In the genomic region with DNA sequence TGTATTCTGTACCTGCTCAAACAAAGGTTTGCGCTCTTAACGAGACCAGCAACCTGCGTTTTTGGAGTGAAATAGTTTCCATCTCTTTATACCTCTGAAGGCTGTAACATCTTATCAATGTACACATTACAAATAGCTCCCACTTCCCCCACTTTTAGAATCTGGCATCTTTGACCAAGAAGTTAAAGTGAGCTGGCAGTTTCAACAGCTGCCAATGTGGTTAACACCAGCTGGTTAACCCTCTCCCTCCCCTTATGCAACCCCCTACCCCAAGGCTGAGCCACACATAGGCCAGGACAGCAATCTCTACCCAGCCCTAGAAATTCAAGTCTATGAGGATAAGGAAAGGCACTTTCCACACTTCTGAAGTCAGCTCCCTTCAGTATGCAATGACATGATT, we compare ENCODE assay signal across 11 cellular contexts. TPM values are rescaled to one million over a fixed set of nuclear protein-coding genes. Genes with fewer than 3 reads are reported as not detected.
DNase-seq lines count a peak whose midpoint lies in the region; ATAC-seq and TF ChIP-seq lines count a peak whose summit lies in the region.
"Had no signal": no experiment of that assay in that cellular context is flagged by ENCODE, and none has a peak within 500 bp of the region (broad histone marks: within the 10 kb centered on the region; RNA-seq: fewer than 3 reads in every experiment).

No MANE protein-coding gene starts in this region.

- no peak overlapping the region for H3K23ac ChIP-seq in IMR-90 (ENCODE audit: low read depth, low read length)

- no peak overlapping the region for H3K56ac ChIP-seq in IMR-90 (ENCODE audit: extremely low read depth, insufficient read depth, low read length)

- no peaks in the 10 kb centered on the region for H3K9me1 ChIP-seq in IMR-90 (ENCODE audit: insufficient read depth, low read length)

- no peak overlapping the region for H4K8ac ChIP-seq in IMR-90 (ENCODE audit: low read depth in 2 of 2, low read length in 2 of 2)

- H4K5ac ChIP-seq in IMR-90 (ENCODE audit: low read depth, low read length) = no peak overlapping the region

- TF ChIP-seq CTCF in IMR-90 (conservative IDR thresholded peaks at IDR 0.05; ENCODE audit: low read depth, low read length) = no peak
- no peak for TF ChIP-seq CTCF in A673 (conservative IDR thresholded peaks at IDR 0.05; ENCODE audit: low read depth, low read length)

- BruUV-seq in IMR-90 (replicated peaks; lab: Mats Ljungman, UMichigan) (no TSS peak), A673 (replicated peaks; lab: Mats Ljungman, UMichigan) (no TSS peak)

- peak overlapping the region; percentile 54 for H3K4ac ChIP-seq in IMR-90 (ENCODE audit: low read depth, low read length)

- no peaks in the 10 kb centered on the region for H3K27me3 Mint-ChIP-seq in memory B cell

- DNase-seq in IMR-90 (no peak), SIG-M5 (lab: John Stamatoyannopoulos, UW) (peak; percentile 40), memory B cell (ENCODE audit: low spot score in 2 of 2) (no peak), SW480 (ENCODE audit: low spot score) (no peak), A673 (ENCODE audit: low spot score) (no peak), Right ventricle myocardium superior (no peak)
- DNase-seq: COR-L47, left ventricle myocardium inferior, NCI-H1105 had no signal

- H3K27ac Mint-ChIP-seq in memory B cell = peak overlapping the region; percentile 99

- H2BK120ac ChIP-seq in IMR-90 (ENCODE audit: low read depth, low read length) = no peak overlapping the region

- H3K36me3 Mint-ChIP-seq in memory B cell = no peaks in the 10 kb centered on the region

- H2AK9ac ChIP-seq in IMR-90 (replicated peaks; ENCODE audit: low read depth, low read length, poor library complexity) = no peak overlapping the region

- no peaks in the 10 kb centered on the region for H3K9me3 ChIP-seq in BLaER1 treated with 17β-estradiol and CSF1 and Interleukin-3, amounts not matched to agents 10 nM and 100 nM (replicated peaks in 1 of 11)
- H3K9me3 ChIP-seq in IMR-90 (ENCODE audit: control insufficient read depth, insufficient read depth, low read length) = no peaks in the 10 kb centered on the region
- H3K9me3 ChIP-seq in A673 (ENCODE audit: low read depth, low read length, poor library complexity, severe bottlenecking) = no peaks in the 10 kb centered on the region
- H3K9me3 ChIP-seq: left ventricle myocardium inferior had no signal

- POLR2A ChIA-PET in IMR-90 (lab: Charles Lee; ENCODE audit: unreplicated experiment) = no interaction called here
- POLR2A ChIA-PET in A673 (lab: Charles Lee; ENCODE audit: low non-redundant PET) = no interaction called here

- H2AK5ac ChIP-seq in IMR-90 (ENCODE audit: low read depth, low read length) = peak overlapping the region; percentile 75; the same call in 1 of the 2 replicates

- no peak overlapping the region for H3K18ac ChIP-seq in IMR-90 (ENCODE audit: low read depth, low read length)

- H2BK15ac ChIP-seq in IMR-90 (ENCODE audit: low read depth, low read length) = no peak overlapping the region

- peaks cover 53% of the 10 kb centered on the region for H3K4me1 Mint-ChIP-seq in memory B cell

- no peak overlapping the region for H2BK5ac ChIP-seq in IMR-90 (ENCODE audit: low read depth, low read length, poor library complexity, severe bottlenecking)

- intact Hi-C loops in IMR-90 (cut with micrococcal nuclease) (no loop called here), A673 (cut with micrococcal nuclease; ENCODE audit: unreplicated experiment) (no loop called here), Right ventricle myocardium superior (cut with DNase I) (no loop called here)

- no CpG with 5 or more reads among the region's 3 CpGs for WGBS in IMR-90 (ENCODE audit: extremely low coverage in 2 of 2, insufficient read length in 1 of 2), 2 experiments

- peak overlapping the region; percentile 85 to 99 (median 96) for H3K4me2 ChIP-seq in BLaER1 treated with 17β-estradiol and CSF1 and Interleukin-3, amounts not matched to agents 10 nM and 100 nM
- H3K4me2 ChIP-seq in IMR-90 (ENCODE audit: low read depth, low read length) = no peak overlapping the region

- TF ChIP-seq RAD21 in IMR-90 (IDR thresholded peaks at IDR 0.05; ENCODE audit: low read length) = no peak

- peaks cover 8 to 17% of the 10 kb centered on the region in 2 experiments; a peak in 3 of 4 replicates for H3K79me1 ChIP-seq in IMR-90 (ENCODE audit: low read depth in 1 of 2, low read length in 2 of 2)

- peaks cover 62 to 72% (median 66%) of the 10 kb centered on the region in 10 experiments for H3K4me1 ChIP-seq in BLaER1 treated with 17β-estradiol and CSF1 and Interleukin-3, amounts not matched to agents 10 nM and 100 nM
- H3K4me1 ChIP-seq in IMR-90 (ENCODE audit: control insufficient read depth, insufficient read depth, low read length) (peaks cover 5% of the 10 kb centered on the region), A673 (ENCODE audit: insufficient read depth, low read length, poor library complexity, severe bottlenecking) (peaks cover 24% of the 10 kb centered on the region)

- CTCF ChIA-PET in IMR-90 (lab: Yijun Ruan, JAX) = interaction anchor here (1.2 to 1.6 kb wide), 2 partner anchors 10 to 12 kb away, joined by 6 read pairs; no protein-coding TSS in a partner anchor
- CTCF ChIA-PET in A673 (lab: Charles Lee) = interaction anchor here (1.9 kb wide), 1 partner anchor 10 kb away, joined by 9 read pairs; no protein-coding TSS in a partner anchor

- H2BK20ac ChIP-seq in IMR-90 (ENCODE audit: low read depth, low read length) = no peak overlapping the region

- peak overlapping the region in 8 of 11 experiments; percentile 31 to 95 (median 56); a peak in 15 of 22 replicates for H3K9ac ChIP-seq in BLaER1 treated with 17β-estradiol and CSF1 and Interleukin-3, amounts not matched to agents 10 nM and 100 nM
- H3K9ac ChIP-seq in IMR-90 (ENCODE audit: low read depth, low read length) = no peak overlapping the region

- in situ Hi-C loops in IMR-90 (cut with MboI; ENCODE audit: low sequenced_read_pairs) = loop anchor here (5.0 kb wide), 1 partner anchor 76 kb away; no protein-coding TSS in a partner anchor

- H3K27me3 ChIP-seq in BLaER1 treated with 17β-estradiol and CSF1 and Interleukin-3, amounts not matched to agents 10 nM and 100 nM = no peaks in the 10 kb centered on the region
- H3K27me3 ChIP-seq in IMR-90 (ENCODE audit: control insufficient read depth, insufficient read depth, low read length) (no peaks in the 10 kb centered on the region), A673 (replicated peaks; ENCODE audit: insufficient read depth, low read depth, low read length, poor library complexity) (no peaks in the 10 kb centered on the region)

- H3K14ac ChIP-seq in IMR-90 (replicated peaks; ENCODE audit: low read depth, low read length) = no peak overlapping the region

- H4K20me1 ChIP-seq in BLaER1 treated with 17β-estradiol and CSF1 and Interleukin-3, amounts not matched to agents 10 nM and 100 nM = peaks cover 6 to 24% (median 19%) of the 10 kb centered on the region in 11 experiments; a peak in 17 of 22 replicates
- peaks cover 14% of the 10 kb centered on the region; the same call in 1 of the 2 replicates for H4K20me1 ChIP-seq in IMR-90 (ENCODE audit: insufficient read depth, low read length)

- H3K27ac ChIP-seq in BLaER1 treated with 17β-estradiol and CSF1 and Interleukin-3, amounts not matched to agents 10 nM and 100 nM = peak overlapping the region in 8 of 11 experiments; percentile 56 to 94 (median 92); a peak in 16 of 22 replicates
- no peak overlapping the region for H3K27ac ChIP-seq in IMR-90 (ENCODE audit: insufficient read depth, low read length)
- H3K27ac ChIP-seq in A673 (ENCODE audit: low read depth, low read length, poor library complexity, severe bottlenecking) = no peak overlapping the region

- H4K91ac ChIP-seq in IMR-90 (ENCODE audit: insufficient read depth, low read depth, low read length) = no peak overlapping the region

- H3K36me3 ChIP-seq in BLaER1 treated with 17β-estradiol and CSF1 and Interleukin-3, amounts not matched to agents 10 nM and 100 nM = no peaks in the 10 kb centered on the region
- H3K36me3 ChIP-seq in IMR-90 (ENCODE audit: control insufficient read depth, insufficient read depth, low read length) = no peaks in the 10 kb centered on the region
- no peaks in the 10 kb centered on the region for H3K36me3 ChIP-seq in A673 (ENCODE audit: insufficient read depth, low read length, poor library complexity, severe bottlenecking)
- H3K36me3 ChIP-seq: left ventricle myocardium inferior had no signal

- TF ChIP-seq POLR2A in IMR-90 (IDR thresholded peaks at IDR 0.05; ENCODE audit: low read depth, low read length) = no peak

- no peak overlapping the region for H3K4me3 Mint-ChIP-seq in memory B cell

- dilution Hi-C loops in IMR-90 (cut with HindIII; ENCODE audit: low sequenced_read_pairs, unreplicated experiment) = no loop called here

- no peaks in the 10 kb centered on the region for H3K9me3 Mint-ChIP-seq in memory B cell

- ATAC-seq in IMR-90 (ENCODE audit: low read depth) (no peak), memory B cell (ENCODE audit: low read depth) (no peak), Right ventricle myocardium superior (ENCODE audit: poor library complexity) (no peak)
- ATAC-seq in activated CD4-positive, CD25-positive, alpha-beta regulatory T cell treated with anti-CD3 and anti-CD28 coated beads, Interleukin-2, amount 50 U/mL, for 24 hours = no peak

- 0 out of 20 replicates have a peak overlapping the region, but pooled peaks of 1 of the 10 experiments have one; percentile 7 for H3K4me3 ChIP-seq in BLaER1 treated with 17β-estradiol and CSF1 and Interleukin-3, amounts not matched to agents 10 nM and 100 nM
- H3K4me3 ChIP-seq in IMR-90 (ENCODE audit: insufficient read depth, low read depth, low read length) (no peak overlapping the region), A673 (ENCODE audit: low read depth, low read length, poor library complexity, severe bottlenecking) (no peak overlapping the region)

- H2AFZ ChIP-seq in IMR-90 (replicated peaks; ENCODE audit: low read length, poor library complexity) = no peak overlapping the region

TF ChIP-seq in IMR-90, 13 proteins besides CTCF, POLR2A, EP300 and RAD21 (continues in another document):
- TF ChIP-seq FOS (IDR thresholded peaks at IDR 0.05; ENCODE audit: low read depth, low read length) (no peak), MAFK (IDR thresholded peaks at IDR 0.05; ENCODE audit: low read depth, low read length) (no peak), MXI1 (IDR thresholded peaks at IDR 0.05; ENCODE audit: borderline replicate concordance, low read depth, low read length) (no peak), MAZ (IDR thresholded peaks at IDR 0.05; ENCODE audit: borderline replicate concordance, low read depth, low read length) (no peak)

RNA-seq across cellular contexts. Expression of a gene that starts 2.2 kb away (rescaled TPM):
- total RNA-seq in IMR-90 (2012; rRNA removed) (5.0 and 6.7 TPM in 2 replicates), A673 (2021) (20.8 and 22.2 TPM in 2 replicates), Right ventricle myocardium superior (12.8 TPM)
- polyA plus RNA-seq in IMR-90 (2012; rRNA removed) = 11.0 and 12.7 TPM in 2 replicates
- polyA plus RNA-seq in IMR-90 (2012; cell fraction: cytosol; rRNA removed) = 5.3 and 11.9 TPM in 2 replicates
- 6.0 TPM in 2 replicates for polyA plus RNA-seq in IMR-90 (2012; cell fraction: nucleus; rRNA removed; ENCODE audit: low replicate concordance)

Comparison
In these comparisons a context has a peak if more than half of its experiments do, and no peak if none do; other contexts are left out.
1. H3K27ac ChIP-seq: peak in BLaER1 treated with 17β-estradiol and CSF1 and Interleukin-3, amounts not matched to agents 10 nM and 100 nM (8 of 11); none in IMR-90 (single experiment) and A673 (single experiment).